In genomic region chrX:85111347-85111746, GRCh38 we compare ENCODE assay signal across 11 cellular contexts.
DNase-seq lines count a peak whose midpoint lies in the region; ATAC-seq and TF ChIP-seq lines count a peak whose summit lies in the region.
"Had no signal": no experiment of that assay in that cellular context is flagged by ENCODE, and none has a peak within 500 bp of the region (broad histone marks: within the 10 kb centered on the region; RNA-seq: fewer than 3 reads in every experiment).

No MANE protein-coding gene starts in this region.

- H3K4me3 Mint-ChIP-seq in stimulated activated effector memory CD8-positive, alpha-beta T cell treated with anti-CD3 and anti-CD28 coated beads, Interleukin-12 subunit alpha, Interleukin-12 subunit beta, amount 100 ng/mL, for 72 hours: no peak overlapping the region

- no peaks in the 10 kb centered on the region for H3K4me1 ChIP-seq in sigmoid colon

- H3K27me3 ChIP-seq in dorsolateral prefrontal cortex (peaks cover 0 to 75% (median 10%) of the 10 kb centered on the region in 45 donors), sigmoid colon (no peaks in the 10 kb centered on the region)

- H3K9me3 ChIP-seq in sigmoid colon: no peaks in the 10 kb centered on the region

- H3K9me3 Mint-ChIP-seq in stimulated activated effector memory CD8-positive, alpha-beta T cell treated with anti-CD3 and anti-CD28 coated beads, Interleukin-12 subunit alpha, Interleukin-12 subunit beta, amount 100 ng/mL, for 72 hours: no peaks in the 10 kb centered on the region

- ATAC-seq in stimulated activated effector memory CD8-positive, alpha-beta T cell treated with anti-CD3 and anti-CD28 coated beads, Interleukin-12 subunit alpha, Interleukin-12 subunit beta, amount 100 ng/mL, for 72 hours: no peak

- H3K4me3 ChIP-seq in dorsolateral prefrontal cortex (no peak overlapping the region), sigmoid colon (no peak overlapping the region)

- peak; percentile 42 to 84 (median 67) for TF ChIP-seq CTCF in dorsolateral prefrontal cortex (IDR thresholded peaks at IDR 0.05 in 54 of 56, conservative IDR thresholded peaks at IDR 0.05 in 2 of 56; ENCODE audit: low read depth in 1 of 56, partially characterized antibody in 56 of 56)
- TF ChIP-seq CTCF in sigmoid colon (IDR thresholded peaks at IDR 0.05): peak in 3 of 4 experiments; percentile 12 to 43 (median 26)

- DNase-seq in NCI-H1694 treated with DMSO at 0.1 percent for 48 hours (lab: John Stamatoyannopoulos, UW) (peak; percentile 3), NCI-H1694 (lab: John Stamatoyannopoulos, UW) (no peak), NCI-H1092 treated with DMSO at 0.1 percent for 48 hours (lab: John Stamatoyannopoulos, UW) (peak; percentile 10), dorsolateral prefrontal cortex (no peak), sigmoid colon (no peak), T-helper 9 cell (no peak), hepatic stellate cell (ENCODE audit: low spot score) (no peak)
- DNase-seq in stimulated activated effector memory CD8-positive, alpha-beta T cell treated with anti-CD3 and anti-CD28 coated beads, Interleukin-12 subunit alpha, Interleukin-12 subunit beta, amount 100 ng/mL, for 72 hours (ENCODE audit: low spot score in 2 of 2): no peak
- DNase-seq: COR-L47, NCI-H226 had no signal

- intact Hi-C loops in dorsolateral prefrontal cortex (cut with DNase I) (loop anchor here in 1 of 2 donors (10.0 kb wide), 1 partner anchor 433 kb away; no protein-coding TSS in a partner anchor), sigmoid colon (cut with DNase I) (loop anchor here (5.0 kb wide), 1 partner anchor 431 kb away; no protein-coding TSS in a partner anchor)

- no peaks in the 10 kb centered on the region for H3K4me1 Mint-ChIP-seq in stimulated activated effector memory CD8-positive, alpha-beta T cell treated with anti-CD3 and anti-CD28 coated beads, Interleukin-12 subunit alpha, Interleukin-12 subunit beta, amount 100 ng/mL, for 72 hours

- H3K27ac ChIP-seq in dorsolateral prefrontal cortex: no peak overlapping the region
- H3K27ac ChIP-seq in sigmoid colon: no peak overlapping the region
- H3K27ac ChIP-seq: epithelial cell of prostate had no signal

- WGBS in sigmoid colon, 2 donors: 43 to 44% methylated on average over 2 of the region's 2 CpGs

- TF ChIP-seq EP300 in sigmoid colon (IDR thresholded peaks at IDR 0.05): no peak

- no peaks in the 10 kb centered on the region for H3K36me3 ChIP-seq in sigmoid colon

- H3K36me3 Mint-ChIP-seq in stimulated activated effector memory CD8-positive, alpha-beta T cell treated with anti-CD3 and anti-CD28 coated beads, Interleukin-12 subunit alpha, Interleukin-12 subunit beta, amount 100 ng/mL, for 72 hours: no peaks in the 10 kb centered on the region

- H3K27ac Mint-ChIP-seq in stimulated activated effector memory CD8-positive, alpha-beta T cell treated with anti-CD3 and anti-CD28 coated beads, Interleukin-12 subunit alpha, Interleukin-12 subunit beta, amount 100 ng/mL, for 72 hours: no peak overlapping the region

- TF ChIP-seq POLR2A in sigmoid colon (IDR thresholded peaks at IDR 0.05): no peak

Comparison
In these comparisons a context has a peak if more than half of its experiments do, and no peak if none do; other contexts are left out.
1. DNase-seq: peak in NCI-H1694 treated with DMSO at 0.1 percent for 48 hours (single experiment) and NCI-H1092 treated with DMSO at 0.1 percent for 48 hours (single experiment); none in NCI-H1694 (single experiment), dorsolateral prefrontal cortex (0 of 10), sigmoid colon (single experiment), T-helper 9 cell (single experiment), stimulated activated effector memory CD8-positive, alpha-beta T cell treated with anti-CD3 and anti-CD28 coated beads, Interleukin-12 subunit alpha, Interleukin-12 subunit beta, amount 100 ng/mL, for 72 hours (0 of 2) and hepatic stellate cell (single experiment).